ENCODE assay signal across 16 cellular contexts in the genomic region with DNA sequence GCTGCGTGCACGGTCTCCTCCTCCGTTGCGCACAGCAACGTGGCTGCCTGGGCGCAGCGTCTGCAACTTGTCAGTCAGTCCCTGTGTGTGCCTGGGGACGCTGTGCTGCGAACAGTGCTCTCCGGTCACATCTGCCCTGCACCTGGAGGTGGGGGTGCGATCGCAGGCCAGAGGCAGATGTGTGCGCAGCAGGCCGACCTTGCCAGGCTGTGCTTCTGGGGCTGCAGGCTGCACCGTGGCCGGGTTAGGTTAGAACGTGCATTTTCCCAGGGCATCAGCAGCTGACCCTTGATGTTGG. TPM values are rescaled to one million over a fixed set of nuclear protein-coding genes. Genes with fewer than 3 reads are reported as not detected.
DNase-seq lines count a peak whose midpoint lies in the region; ATAC-seq, FAIRE-seq and TF ChIP-seq lines count a peak whose summit lies in the region.
"Had no signal": no experiment of that assay in that cellular context is flagged by ENCODE, and none has a peak within 500 bp of the region (broad histone marks: within the 10 kb centered on the region; RNA-seq: fewer than 3 reads in every experiment).

No MANE protein-coding gene starts in this region.

- peaks cover 81% of the 10 kb centered on the region for H3K36me3 Mint-ChIP-seq in endodermal cell (ENCODE audit: low read depth)

- no peaks in the 10 kb centered on the region for H3K4me1 Mint-ChIP-seq in endodermal cell

- no peaks in the 10 kb centered on the region for H3K79me2 ChIP-seq in HepG2 (ENCODE audit: insufficient read depth, low read length)

- TF ChIP-seq RAD21 in liver (IDR thresholded peaks at IDR 0.05), result no peak
- no peak for TF ChIP-seq RAD21 in HepG2 (CRISPR knock-in tag; IDR thresholded peaks at IDR 0.05)

- H3K9ac ChIP-seq in liver (ENCODE audit: low read depth in 1 of 2, low read length in 2 of 2), result no peak overlapping the region
- H3K9ac ChIP-seq in HepG2 (ENCODE audit: insufficient read depth, low read depth, low read length), result no peak overlapping the region
- H3K9ac ChIP-seq in endodermal cell (ENCODE audit: extremely low read depth, low read length, poor library complexity, severe bottlenecking), result no peak overlapping the region

- peaks cover 0 to 21% (median 12%) of the 10 kb centered on the region in 4 donors for H3K4me1 ChIP-seq in liver (ENCODE audit: control insufficient read depth in 4 of 4, insufficient read depth in 4 of 4, low read length in 3 of 4)
- H3K4me1 ChIP-seq in HepG2 (ENCODE audit: insufficient read depth, low read length), result peaks cover 2% of the 10 kb centered on the region; the same call in 1 of the 2 replicates
- H3K4me1 ChIP-seq in psoas muscle, result peaks cover 15% of the 10 kb centered on the region
- no peaks in the 10 kb centered on the region for H3K4me1 ChIP-seq in endodermal cell (ENCODE audit: control insufficient read depth, insufficient read depth, low read length)

- FAIRE-seq in HepG2 (lab: Jason Lieb, UNC), result no peak
- FAIRE-seq: A549 had no signal

- no peak overlapping the region for H3K4me3 ChIP-seq in liver (ENCODE audit: low read depth in 1 of 3, low read length in 3 of 3)
- H3K4me3 ChIP-seq in HepG2 (replicated peaks in 1 of 3; ENCODE audit: insufficient read depth in 1 of 3, low read depth in 2 of 3, low read length in 3 of 3), result no peak overlapping the region
- H3K4me3 ChIP-seq in foreskin fibroblast (ENCODE audit: low read depth in 1 of 2, low read length in 2 of 2), result peak overlapping the region in 1 of 2 donors; percentile 33
- H3K4me3 ChIP-seq in psoas muscle, result no peak overlapping the region
- no peak overlapping the region for H3K4me3 ChIP-seq in endodermal cell (ENCODE audit: low read length)
- H3K4me3 ChIP-seq: A549, MG63 had no signal

- no peak overlapping the region for H3K27ac Mint-ChIP-seq in endodermal cell
- H3K27ac Mint-ChIP-seq: activated T-helper 1 cell treated with anti-CD3 and anti-CD28 coated beads, Interleukin-12 subunit alpha, Interleukin-12 subunit beta, Interleukin-2, Interleukin-4 antibody, amounts not matched to agents 30 ng/mL and 10 ng/mL and 1 ng/mL, durations not matched to agents 14 hours and 24 hours and 36 hours; immature natural killer cell had no signal

- H3K4me2 ChIP-seq in HepG2 (ENCODE audit: low read depth, low read length), result no peak overlapping the region
- H3K4me2 ChIP-seq: A549 had no signal

- no peak for ATAC-seq in HepG2
- no peak for ATAC-seq in psoas muscle
- ATAC-seq in GM19467 (IDR thresholded peaks at IDR 0.05; ENCODE audit: unreplicated experiment), result no peak

- H3K9me3 Mint-ChIP-seq in endodermal cell, result peaks cover 2% of the 10 kb centered on the region
- H3K9me3 Mint-ChIP-seq: activated T-helper 1 cell treated with anti-CD3 and anti-CD28 coated beads, Interleukin-12 subunit alpha, Interleukin-12 subunit beta, Interleukin-2, Interleukin-4 antibody, amounts not matched to agents 30 ng/mL and 10 ng/mL and 1 ng/mL, durations not matched to agents 14 hours and 24 hours and 36 hours; immature natural killer cell had no signal

- no peaks in the 10 kb centered on the region for H3K9me3 ChIP-seq in liver (ENCODE audit: control insufficient read depth in 4 of 4, low read length in 3 of 4)
- H3K9me3 ChIP-seq in HepG2 (ENCODE audit: low read length), result no peaks in the 10 kb centered on the region
- H3K9me3 ChIP-seq in psoas muscle, result no peaks in the 10 kb centered on the region
- no peaks in the 10 kb centered on the region for H3K9me3 ChIP-seq in endodermal cell (ENCODE audit: control insufficient read depth, low read length)
- H3K9me3 ChIP-seq: A549, MG63 had no signal

- BruUV-seq in HepG2 (replicated peaks; lab: Mats Ljungman, UMichigan), result no TSS peak

- H2AFZ ChIP-seq in HepG2 (ENCODE audit: low read length), result no peak overlapping the region

- TF ChIP-seq POLR2A in HepG2 (IDR thresholded peaks at IDR 0.05; ENCODE audit: insufficient read depth in 1 of 2, low read depth in 2 of 2, low read length in 2 of 2), result no peak

- H3K27ac ChIP-seq in liver (ENCODE audit: low read depth in 1 of 2, low read length in 2 of 2) (peak overlapping the region; percentile 97 to 100), HepG2 (ENCODE audit: extremely low read length, insufficient read depth, low read length) (no peak overlapping the region), psoas muscle (peak overlapping the region; percentile 74), endodermal cell (ENCODE audit: low read depth, low read length) (no peak overlapping the region)

- TF ChIP-seq CTCF in liver (IDR thresholded peaks at IDR 0.05; ENCODE audit: low read depth, low read length, missing input control), result no peak
- no peak for TF ChIP-seq CTCF in HepG2 (CRISPR knock-in tag; IDR thresholded peaks at IDR 0.05)
- TF ChIP-seq CTCF in foreskin fibroblast (IDR thresholded peaks at IDR 0.05; ENCODE audit: low read depth, low read length), result no peak
- no peak for TF ChIP-seq CTCF in psoas muscle (IDR thresholded peaks at IDR 0.05)
- TF ChIP-seq CTCF in endodermal cell (conservative IDR thresholded peaks at IDR 0.05), result no peak

- in situ Hi-C loops in HepG2 (cut with HindIII; ENCODE audit: extremely low pct_ligation_motif_present, low pct_unique_long_range_greater_than_20kb), result no loop called here

- WGBS in liver, result 94% methylated on average over 17 of the region's 17 CpGs
- 95% methylated on average over 13 of the region's 17 CpGs for WGBS in HepG2 (ENCODE audit: low lambda C conversion rate)
- 90 to 91% (median 91%) methylated on average over 17 of the region's 17 CpGs for WGBS in psoas muscle, 3 donors
- 96 to 100% methylated on average over 10 to 17 of the region's 17 CpGs for WGBS in endodermal cell (ENCODE audit: insufficient coverage in 1 of 2, insufficient read length in 1 of 2), 2 experiments

- no peaks in the 10 kb centered on the region for H4K20me1 ChIP-seq in HepG2 (ENCODE audit: insufficient read depth, low read length)

- POLR2A ChIA-PET in HepG2 (lab: Yijun Ruan, JAX), result no interaction called here

- no peak overlapping the region for H3K4me3 Mint-ChIP-seq in endodermal cell
- H3K4me3 Mint-ChIP-seq: activated T-helper 1 cell treated with anti-CD3 and anti-CD28 coated beads, Interleukin-12 subunit alpha, Interleukin-12 subunit beta, Interleukin-2, Interleukin-4 antibody, amounts not matched to agents 30 ng/mL and 10 ng/mL and 1 ng/mL, durations not matched to agents 14 hours and 24 hours and 36 hours; immature natural killer cell had no signal

- no peak for DNase-seq in HepG2 (ENCODE audit: low spot score)
- peak; percentile 34 to 75 for DNase-seq in foreskin fibroblast
- no peak for DNase-seq in psoas muscle
- DNase-seq in endodermal cell, result no peak
- no peak for DNase-seq in NK-92 treated with Interleukin-12 subunit alpha and Interleukin-12 subunit beta, amount 100 ng/mL, for 24 hours (lab: John Stamatoyannopoulos, UW)
- DNase-seq in NCI-H1436 (lab: John Stamatoyannopoulos, UW), result no peak
- DNase-seq: COR-L47, immature natural killer cell, NCI-H2081 treated with DMSO at 0.1 percent for 48 hours, NCI-H774, T-helper 9 cell had no signal

- CTCF ChIA-PET in HepG2 (lab: Yijun Ruan, JAX; ENCODE audit: low intra/inter-chr PET ratio, low total read pairs), result no interaction called here

- H3K27me3 ChIP-seq in liver (ENCODE audit: control insufficient read depth in 4 of 4, insufficient read depth in 4 of 4, low read length in 3 of 4), result no peaks in the 10 kb centered on the region
- H3K27me3 ChIP-seq in HepG2 (ENCODE audit: control insufficient read depth in 1 of 2, insufficient read depth in 2 of 2, low read length in 2 of 2), result no peaks in the 10 kb centered on the region
- H3K27me3 ChIP-seq in psoas muscle (ENCODE audit: insufficient read depth in 3 of 3, low read length in 2 of 3), result no peaks in the 10 kb centered on the region
- H3K27me3 ChIP-seq in endodermal cell (ENCODE audit: control insufficient read depth, insufficient read depth, low read length, poor library complexity, severe bottlenecking), result no peaks in the 10 kb centered on the region
- H3K27me3 ChIP-seq: MG63 had no signal

- H3K27me3 Mint-ChIP-seq in endodermal cell (ENCODE audit: insufficient read depth), result no peaks in the 10 kb centered on the region

- intact Hi-C loops in HepG2 (cut with micrococcal nuclease; ENCODE audit: unreplicated experiment) (no loop called here), psoas muscle (cut with DNase I) (loop anchor here in 1 of 2 donors (5.0 kb wide), 1 partner anchor 46 kb away; no protein-coding TSS in a partner anchor)

- peaks cover 2 to 28% (median 13%) of the 10 kb centered on the region in 4 donors for H3K36me3 ChIP-seq in liver (ENCODE audit: control insufficient read depth in 4 of 4, insufficient read depth in 3 of 4, low read depth in 1 of 4, low read length in 3 of 4)
- peaks cover 13 to 57% of the 10 kb centered on the region in 2 experiments for H3K36me3 ChIP-seq in HepG2 (replicated peaks in 1 of 2; ENCODE audit: control insufficient read depth in 1 of 2, insufficient read depth in 2 of 2, low read length in 2 of 2)
- peaks cover 2 to 88% of the 10 kb centered on the region in 2 donors for H3K36me3 ChIP-seq in psoas muscle (ENCODE audit: insufficient read depth in 1 of 2, low read depth in 1 of 2)
- peaks cover 77% of the 10 kb centered on the region for H3K36me3 ChIP-seq in endodermal cell (ENCODE audit: control insufficient read depth, insufficient read depth, low read length)

- TF ChIP-seq EP300 in HepG2 (IDR thresholded peaks at IDR 0.05; ENCODE audit: low read depth in 2 of 2, low read length in 2 of 2), result no peak
- TF ChIP-seq EP300 in HepG2 (CRISPR knock-in tag; IDR thresholded peaks at IDR 0.05; ENCODE audit: borderline replicate concordance), result no peak

RNA-seq across cellular contexts. Expression of a gene that starts 8.2 kb away (rescaled TPM):
- total RNA-seq in liver (10 to 100 TPM; 19.5 to 30.3 TPM), HepG2 (2016; rRNA removed; fragmentation: Illumina TruSeq; extraction: Trizol) (28.2 and 31.6 TPM in 2 replicates), psoas muscle (10 to 100 TPM; 27.3 to 42.3 (median 29.1) TPM), endodermal cell (10 to 100 TPM; 73.3 to 84.3 TPM)
- polyA plus RNA-seq in liver (10 to 100 TPM; 24.3 to 34.7 TPM), HepG2 (2011; rRNA removed) (35.2 and 44.4 TPM in 2 replicates), psoas muscle (10 to 100 TPM; 36.8 to 51.1 (median 48.3) TPM)
- total RNA-seq in HepG2 (2016; cell fraction: cytosol; rRNA removed; fragmentation: Illumina TruSeq; extraction: Trizol; ENCODE audit: low read depth), result 7.8 and 8.0 TPM in 2 replicates
- 27.8 and 31.5 TPM in 2 replicates for total RNA-seq in HepG2 (2016; cell fraction: insoluble cytoplasmic fraction; rRNA removed; fragmentation: Illumina TruSeq; extraction: Trizol)
- total RNA-seq in HepG2 (2016; cell fraction: membrane; rRNA removed; fragmentation: Illumina TruSeq; extraction: Trizol), result 18.9 and 22.1 TPM in 2 replicates
- total RNA-seq in HepG2 (2016; cell fraction: nucleus; rRNA removed; fragmentation: Illumina TruSeq; extraction: Trizol), result 26.6 and 28.2 TPM in 2 replicates
- polyA plus RNA-seq in HepG2 (2011; cell fraction: cytosol; rRNA removed), result 32.6 and 49.3 TPM in 2 replicates
- 186 and 201 TPM in 2 replicates for polyA plus RNA-seq in HepG2 (2011; cell fraction: nucleus; rRNA removed)
- polyA plus RNA-seq in HepG2 (2012), result 33.0 and 39.4 TPM in 2 replicates
- 13.8 and 16.4 TPM in 2 replicates for polyA plus RNA-seq in HepG2 (2016; cell fraction: cytosol; fragmentation: Illumina TruSeq; extraction: Trizol; ENCODE audit: low read depth)
- 49.1 and 51.2 TPM in 2 replicates for polyA plus RNA-seq in HepG2 (2016; cell fraction: insoluble cytoplasmic fraction; fragmentation: Illumina TruSeq; extraction: Trizol; ENCODE audit: low read depth)
- 21.9 and 26.3 TPM in 2 replicates for polyA plus RNA-seq in HepG2 (2016; cell fraction: membrane; fragmentation: Illumina TruSeq; extraction: Trizol; ENCODE audit: low read depth)
- polyA plus RNA-seq in HepG2 (2016; cell fraction: nucleus; fragmentation: Illumina TruSeq; extraction: Trizol; ENCODE audit: insufficient read depth, low read depth), result 111 and 112 TPM in 2 replicates
- polyA minus RNA-seq in HepG2 (2011; rRNA and poly(A)+ RNA removed; ENCODE audit: low replicate concordance), result 16.3 and 17.4 TPM in 2 replicates
- polyA minus RNA-seq in HepG2 (2011; cell fraction: cytosol; rRNA and poly(A)+ RNA removed), result 9.7 and 12.6 TPM in 2 replicates
- 19.2 and 26.4 TPM in 2 replicates for polyA minus RNA-seq in HepG2 (2011; cell fraction: nucleus; rRNA and poly(A)+ RNA removed)
- 49.1 TPM for polyA plus RNA-seq in endodermal cell (2013, experiment 1 of 2)
- polyA plus RNA-seq in endodermal cell (2013, experiment 2 of 2), result 46.6 TPM

RNA-seq across cellular contexts. Expression of a gene that starts 35.9 kb away (rescaled TPM):
- total RNA-seq in liver (100 to 1,000 TPM in 1 of 2 donors, 10 to 100 TPM in 1; 50.9 to 162 TPM), HepG2 (2016; rRNA removed; fragmentation: Illumina TruSeq; extraction: Trizol) (23.2 and 47.0 TPM in 2 replicates), psoas muscle (100 to 1,000 TPM; 125 to 144 (median 137) TPM), endodermal cell (100 to 1,000 TPM; 133 to 136 TPM)
- polyA plus RNA-seq in liver (10 to 100 TPM; 24.8 to 29.2 TPM), HepG2 (2011; rRNA removed) (126 and 140 TPM in 2 replicates), psoas muscle (100 to 1,000 TPM in 1 of 3 donors, 10 to 100 TPM in 2; 52.5 to 159 (median 64.6) TPM)
- 20.5 and 20.8 TPM in 2 replicates for total RNA-seq in HepG2 (2016; cell fraction: cytosol; rRNA removed; fragmentation: Illumina TruSeq; extraction: Trizol; ENCODE audit: low read depth)
- total RNA-seq in HepG2 (2016; cell fraction: insoluble cytoplasmic fraction; rRNA removed; fragmentation: Illumina TruSeq; extraction: Trizol), result 23.7 and 48.5 TPM in 2 replicates
- 17.9 and 19.0 TPM in 2 replicates for total RNA-seq in HepG2 (2016; cell fraction: membrane; rRNA removed; fragmentation: Illumina TruSeq; extraction: Trizol)
- total RNA-seq in HepG2 (2016; cell fraction: nucleus; rRNA removed; fragmentation: Illumina TruSeq; extraction: Trizol), result 73.3 and 80.7 TPM in 2 replicates
- 172 and 209 TPM in 2 replicates for polyA plus RNA-seq in HepG2 (2011; cell fraction: cytosol; rRNA removed)
- polyA plus RNA-seq in HepG2 (2011; cell fraction: nucleus; rRNA removed), result 652 and 741 TPM in 2 replicates
- polyA plus RNA-seq in HepG2 (2012), result 71.5 and 75.9 TPM in 2 replicates
- 8.3 and 11.8 TPM in 2 replicates for polyA plus RNA-seq in HepG2 (2016; cell fraction: cytosol; fragmentation: Illumina TruSeq; extraction: Trizol; ENCODE audit: low read depth)
- polyA plus RNA-seq in HepG2 (2016; cell fraction: insoluble cytoplasmic fraction; fragmentation: Illumina TruSeq; extraction: Trizol; ENCODE audit: low read depth), result 18.4 and 20.2 TPM in 2 replicates
- polyA plus RNA-seq in HepG2 (2016; cell fraction: membrane; fragmentation: Illumina TruSeq; extraction: Trizol; ENCODE audit: low read depth), result 7.5 and 9.3 TPM in 2 replicates
- polyA plus RNA-seq in HepG2 (2016; cell fraction: nucleus; fragmentation: Illumina TruSeq; extraction: Trizol; ENCODE audit: insufficient read depth, low read depth), result 160 and 177 TPM in 2 replicates
- polyA minus RNA-seq in HepG2 (2011; rRNA and poly(A)+ RNA removed; ENCODE audit: low replicate concordance), result 212 and 267 TPM in 2 replicates
- polyA minus RNA-seq in HepG2 (2011; cell fraction: cytosol; rRNA and poly(A)+ RNA removed), result 55.5 and 58.0 TPM in 2 replicates
- polyA minus RNA-seq in HepG2 (2011; cell fraction: nucleus; rRNA and poly(A)+ RNA removed), result 208 and 210 TPM in 2 replicates
- 114 TPM for polyA plus RNA-seq in endodermal cell (2013, experiment 1 of 2)
- 103 TPM for polyA plus RNA-seq in endodermal cell (2013, experiment 2 of 2)

Comparison
In these comparisons a context has a peak if more than half of its experiments do, and no peak if none do; other contexts are left out.
1. H3K27ac ChIP-seq: peak in liver (2 of 2) and psoas muscle (single experiment); none in HepG2 (single experiment) and endodermal cell (single experiment).
2. DNase-seq: peak in foreskin fibroblast (2 of 2); none in HepG2 (single experiment), psoas muscle (0 of 2), endodermal cell (single experiment), NK-92 treated with Interleukin-12 subunit alpha and Interleukin-12 subunit beta, amount 100 ng/mL, for 24 hours (single experiment) and NCI-H1436 (single experiment).